Comparison of ENCODE assay signal across 8 cellular contexts in the genomic region with DNA sequence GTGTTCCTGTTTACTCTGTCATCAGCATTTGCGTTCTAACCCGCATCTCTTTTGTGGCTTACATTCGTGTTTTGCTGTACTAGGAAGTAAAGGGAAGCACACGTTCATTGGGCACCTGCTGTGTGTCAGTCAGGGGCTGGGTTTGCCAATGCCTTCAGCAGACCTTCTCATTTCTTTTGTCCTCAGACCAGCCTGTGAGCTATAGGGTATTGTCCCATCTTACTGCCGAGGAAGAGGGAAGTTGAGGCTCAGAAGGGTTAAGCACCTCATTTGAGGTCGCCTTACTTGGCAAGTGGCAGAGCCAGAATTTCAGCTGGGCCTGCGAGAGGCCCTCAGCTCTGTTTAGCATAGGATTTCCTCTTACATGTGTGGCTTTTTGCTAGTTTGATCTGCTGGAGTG. TPM values are rescaled to one million over a fixed set of nuclear protein-coding genes. Genes with fewer than 3 reads are reported as not detected.
DNase-seq lines count a peak whose midpoint lies in the region; TF ChIP-seq lines count a peak whose summit lies in the region.

No MANE protein-coding gene starts in this region.

- peak; percentile 55 for DNase-seq in NCI-H2029 treated with DMSO at 0.1 percent for 48 hours (lab: John Stamatoyannopoulos, UW)
- no peak for DNase-seq in NCI-H2029 (lab: John Stamatoyannopoulos, UW)
- DNase-seq in Peyer's patch, result no peak
- DNase-seq in NCI-H226, result no peak
- DNase-seq in stimulated activated CD4-positive, alpha-beta T cell treated with anti-CD3 and anti-CD28 coated beads, Interleukin-4, amount 100 ng/mL, for 4 hours, result no peak
- no peak for DNase-seq in stimulated activated CD8-positive, alpha-beta memory T cell treated with anti-CD3 and anti-CD28 coated beads, Interleukin-4, amount 100 ng/mL, for 48 hours

- TF ChIP-seq POLR2A in Peyer's patch (IDR thresholded peaks at IDR 0.05), result no peak

- H3K4me3 ChIP-seq in Peyer's patch (no peak overlapping the region), endocrine pancreas (ENCODE audit: control insufficient read depth, insufficient read depth, low read length) (no peak overlapping the region), skeletal muscle tissue (ENCODE audit: low read length in 3 of 3) (no peak overlapping the region)

- H3K36me3 ChIP-seq in Peyer's patch (peaks cover 0 to 2% (median 0%) of the 10 kb centered on the region in 3 donors), endocrine pancreas (ENCODE audit: control insufficient read depth, insufficient read depth, low read length) (no peaks in the 10 kb centered on the region), skeletal muscle tissue (ENCODE audit: control insufficient read depth in 3 of 3, insufficient read depth in 3 of 3, low read length in 3 of 3) (peaks cover 0 to under 1% (median 0%) of the 10 kb centered on the region in 3 donors)

- peak overlapping the region; percentile 81 to 95 (median 86) for H3K27ac ChIP-seq in Peyer's patch
- peak overlapping the region; percentile 52 for H3K27ac ChIP-seq in skeletal muscle tissue (ENCODE audit: low read depth, low read length)

- no peak for TF ChIP-seq CTCF in Peyer's patch (IDR thresholded peaks at IDR 0.05)

- H3K9ac ChIP-seq in endocrine pancreas (ENCODE audit: control insufficient read depth, insufficient read depth, low read length) (peak overlapping the region; percentile 39), skeletal muscle tissue (ENCODE audit: low read depth in 1 of 3, low read length in 3 of 3) (peak overlapping the region in 2 of 3 donors; percentile 32 to 40)

- H3K4me1 ChIP-seq in Peyer's patch (peaks cover 17 to 61% (median 28%) of the 10 kb centered on the region in 4 donors), endocrine pancreas (ENCODE audit: control insufficient read depth, insufficient read depth, low read length) (no peaks in the 10 kb centered on the region), skeletal muscle tissue (ENCODE audit: control insufficient read depth in 3 of 3, insufficient read depth in 3 of 3, low read length in 3 of 3) (peaks cover 20 to 34% (median 24%) of the 10 kb centered on the region in 3 donors)

- H3K27me3 ChIP-seq in Peyer's patch, result no peaks in the 10 kb centered on the region
- H3K27me3 ChIP-seq in endocrine pancreas (ENCODE audit: control insufficient read depth, insufficient read depth, low read length), result no peaks in the 10 kb centered on the region
- no peaks in the 10 kb centered on the region for H3K27me3 ChIP-seq in skeletal muscle tissue (ENCODE audit: control insufficient read depth in 3 of 3, insufficient read depth in 3 of 3, low read length in 3 of 3)

- H3K9me3 ChIP-seq in Peyer's patch (no peaks in the 10 kb centered on the region), endocrine pancreas (ENCODE audit: control insufficient read depth, low read length) (no peaks in the 10 kb centered on the region), skeletal muscle tissue (ENCODE audit: control insufficient read depth in 3 of 3, low read length in 3 of 3) (no peaks in the 10 kb centered on the region)

RNA-seq across cellular contexts. Expression of gene TBC1D14, which starts 8.7 kb away (rescaled TPM):
- total RNA-seq in Peyer's patch (10 to 100 TPM; 44.8 to 67.7 (median 55.7) TPM), skeletal muscle tissue (40.2 TPM)
